9 cellular contexts compared by ENCODE assay signal in genomic region chr20:51639206-51639832, GRCh38.
DNase-seq lines count a peak whose midpoint lies in the region; ATAC-seq, FAIRE-seq and TF ChIP-seq lines count a peak whose summit lies in the region.
"Had no signal": no experiment of that assay in that cellular context is flagged by ENCODE, and none has a peak within 500 bp of the region (broad histone marks: within the 10 kb centered on the region; RNA-seq: fewer than 3 reads in every experiment).

No MANE protein-coding gene starts in this region.

- H3K9me3 ChIP-seq in A673 (ENCODE audit: low read depth, low read length, poor library complexity, severe bottlenecking) (no peaks in the 10 kb centered on the region), liver (ENCODE audit: control insufficient read depth in 4 of 4, low read length in 3 of 4) (no peaks in the 10 kb centered on the region)

- no peaks in the 10 kb centered on the region for H3K9me3 Mint-ChIP-seq in activated B cell treated with CpG ODN at 0.5 μM for 24 hours
- no peaks in the 10 kb centered on the region for H3K9me3 Mint-ChIP-seq in chondrocyte (ENCODE audit: low read depth)

- H3K27me3 Mint-ChIP-seq in activated B cell treated with CpG ODN at 0.5 μM for 24 hours (peaks cover 7% of the 10 kb centered on the region), chondrocyte (ENCODE audit: low read depth) (no peaks in the 10 kb centered on the region)

- H3K27me3 ChIP-seq in A673 (replicated peaks; ENCODE audit: insufficient read depth, low read depth, low read length, poor library complexity) (no peaks in the 10 kb centered on the region), liver (ENCODE audit: control insufficient read depth in 4 of 4, insufficient read depth in 4 of 4, low read length in 3 of 4) (no peaks in the 10 kb centered on the region)

- H3K4me1 ChIP-seq in A673 (ENCODE audit: insufficient read depth, low read length, poor library complexity, severe bottlenecking) (peaks cover 65% of the 10 kb centered on the region), liver (ENCODE audit: control insufficient read depth in 4 of 4, insufficient read depth in 4 of 4, low read length in 3 of 4) (no peaks in the 10 kb centered on the region)

- no peaks in the 10 kb centered on the region for H3K4me1 Mint-ChIP-seq in activated B cell treated with CpG ODN at 0.5 μM for 24 hours
- H3K4me1 Mint-ChIP-seq in chondrocyte (ENCODE audit: low read depth) = peaks cover 5% of the 10 kb centered on the region

- TF ChIP-seq CTCF in A673 (conservative IDR thresholded peaks at IDR 0.05; ENCODE audit: low read depth, low read length) = peak; percentile 95
- TF ChIP-seq CTCF in activated B cell treated with CpG ODN at 0.5 μM for 24 hours (IDR thresholded peaks at IDR 0.05) = no peak
- peak; percentile 97 for TF ChIP-seq CTCF in chondrocyte (IDR thresholded peaks at IDR 0.05)
- peak; percentile 82 for TF ChIP-seq CTCF in liver (IDR thresholded peaks at IDR 0.05; ENCODE audit: low read depth, low read length, missing input control)

- 29% methylated on average over 12 of the region's 12 CpGs for WGBS in liver

- TF ChIP-seq POLR2A in GM12892 (IDR thresholded peaks at IDR 0.05; ENCODE audit: low read depth, low read length) = no peak

- H3K27ac ChIP-seq in A673 (ENCODE audit: low read depth, low read length, poor library complexity, severe bottlenecking) (peak overlapping the region; percentile 19), liver (ENCODE audit: low read depth in 1 of 2, low read length in 2 of 2) (no peak overlapping the region)
- H3K27ac ChIP-seq: skin epidermis had no signal

- peak; percentile 14 for FAIRE-seq in GM12892 (lab: Jason Lieb, UNC)

- no peaks in the 10 kb centered on the region for H3K36me3 ChIP-seq in A673 (ENCODE audit: insufficient read depth, low read length, poor library complexity, severe bottlenecking)
- peaks cover 0 to 6% (median 4%) of the 10 kb centered on the region in 4 donors for H3K36me3 ChIP-seq in liver (ENCODE audit: control insufficient read depth in 4 of 4, insufficient read depth in 3 of 4, low read depth in 1 of 4, low read length in 3 of 4)

- DNase-seq in A673 (ENCODE audit: low spot score) = peak; percentile 83
- DNase-seq in GM12892 (ENCODE audit: insufficient read length) = peak; percentile 41
- DNase-seq in NCI-H2029 treated with DMSO at 0.1 percent for 48 hours (lab: John Stamatoyannopoulos, UW) = peak; percentile 32
- peak; percentile 33 for DNase-seq in activated B cell treated with CpG ODN at 0.5 μM for 24 hours
- no peak for DNase-seq in chondrocyte (ENCODE audit: low spot score)
- DNase-seq in stimulated activated CD8-positive, alpha-beta memory T cell treated with anti-CD3 and anti-CD28 coated beads, Interleukin-12 subunit alpha, Interleukin-12 subunit beta, amount 100 ng/mL, for 1 hour (ENCODE audit: low read depth) = peak; percentile 22

- H3K9ac ChIP-seq in liver (ENCODE audit: low read depth in 1 of 2, low read length in 2 of 2) = no peak overlapping the region

- ATAC-seq in activated B cell treated with CpG ODN at 0.5 μM for 24 hours (ENCODE audit: low read depth) = peak; percentile 74
- ATAC-seq in HG03439 (IDR thresholded peaks at IDR 0.05; ENCODE audit: unreplicated experiment) = no peak

- no peak overlapping the region for H3K27ac Mint-ChIP-seq in activated B cell treated with CpG ODN at 0.5 μM for 24 hours
- no peak overlapping the region for H3K27ac Mint-ChIP-seq in chondrocyte (ENCODE audit: unreplicated experiment)

- CTCF ChIA-PET in A673 (lab: Charles Lee) = interaction anchor here (0.6 to 1.1 kb wide), 3 partner anchors 60 to 444 kb away, joined by 4 to 6 read pairs (median 5); no protein-coding TSS in a partner anchor
- CTCF ChIA-PET in activated B cell treated with CpG ODN at 0.5 μM for 24 hours (lab: Charles Lee) = interaction anchor here (0.6 to 1.3 kb wide), 3 partner anchors 9 to 442 kb away, joined by 3 to 4 read pairs (median 3); no protein-coding TSS in a partner anchor

- H3K4me3 ChIP-seq in A673 (ENCODE audit: low read depth, low read length, poor library complexity, severe bottlenecking) = no peak overlapping the region
- no peak overlapping the region for H3K4me3 ChIP-seq in liver (ENCODE audit: low read depth in 1 of 3, low read length in 3 of 3)
- H3K4me3 ChIP-seq: skin epidermis had no signal

- POLR2A ChIA-PET in A673 (lab: Charles Lee; ENCODE audit: low non-redundant PET) = no interaction called here
- POLR2A ChIA-PET in activated B cell treated with CpG ODN at 0.5 μM for 24 hours (lab: Charles Lee) = no interaction called here

- intact Hi-C loops in A673 (cut with micrococcal nuclease; ENCODE audit: unreplicated experiment) (loop anchor here (2.0 to 10.0 kb wide), 4 partner anchors 63 to 443 kb away; partner anchors contain the start of gene ATP9A), activated B cell treated with CpG ODN at 0.5 μM for 24 hours (cut with micrococcal nuclease) (loop anchor here (1.0 kb wide), 1 partner anchor 511 kb away; no protein-coding TSS in a partner anchor)

- TF ChIP-seq RAD21 in liver (IDR thresholded peaks at IDR 0.05) = peak; percentile 88 to 92

- H3K4me3 Mint-ChIP-seq in activated B cell treated with CpG ODN at 0.5 μM for 24 hours (no peak overlapping the region), chondrocyte (ENCODE audit: unreplicated experiment) (no peak overlapping the region)

- no peaks in the 10 kb centered on the region for H3K36me3 Mint-ChIP-seq in activated B cell treated with CpG ODN at 0.5 μM for 24 hours (ENCODE audit: low read depth)
- H3K36me3 Mint-ChIP-seq in chondrocyte (ENCODE audit: low read depth) = peaks cover 3% of the 10 kb centered on the region

- no TSS peak for BruUV-seq in A673 (replicated peaks; lab: Mats Ljungman, UMichigan)

TF ChIP-seq in liver, 16 proteins besides CTCF, POLR2A, EP300 and RAD21:
- no peak for TF ChIP-seq TAF1 (conservative IDR thresholded peaks at IDR 0.05)
- no peak for TF ChIP-seq NR2F2 (IDR thresholded peaks at IDR 0.05)
- TF ChIP-seq HNF4G (IDR thresholded peaks at IDR 0.05) = no peak
- no peak for TF ChIP-seq SP1 (IDR thresholded peaks at IDR 0.05)
- no peak for TF ChIP-seq REST (IDR thresholded peaks at IDR 0.05)
- no peak for TF ChIP-seq EGR1 (IDR thresholded peaks at IDR 0.05; ENCODE audit: low read depth in 2 of 2)
- no peak for TF ChIP-seq MAX (IDR thresholded peaks at IDR 0.05)
- no peak for TF ChIP-seq RXRA (IDR thresholded peaks at IDR 0.05)
- TF ChIP-seq YY1 (IDR thresholded peaks at IDR 0.05) = no peak
TF ChIP-seq in liver: peak in this region for 0.
